ENCODE assay signal across 24 cellular contexts in the genomic region with DNA sequence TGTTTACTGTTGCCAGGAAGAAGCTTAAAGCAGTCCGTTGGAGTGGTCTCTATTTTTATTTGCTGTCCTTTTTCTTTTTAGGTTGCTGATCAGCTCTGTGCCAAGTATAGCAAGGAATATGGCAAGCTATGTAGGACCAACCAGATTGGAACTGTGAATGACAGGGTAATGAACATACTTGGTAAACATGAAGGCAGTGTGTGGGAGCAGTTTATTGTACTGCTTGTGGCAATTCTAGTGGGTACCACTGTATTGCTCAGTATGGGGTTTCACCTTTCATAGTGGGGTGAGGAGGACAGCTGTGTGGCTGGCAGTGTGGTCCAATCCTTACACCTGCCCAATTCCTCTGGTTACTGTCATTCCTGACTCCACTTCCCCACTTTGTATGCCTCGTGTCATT.
"Had no signal": no experiment of that assay in that cellular context is flagged by ENCODE, and none has a peak within 500 bp of the region (broad histone marks: within the 10 kb centered on the region; RNA-seq: fewer than 3 reads in every experiment).

No MANE protein-coding gene starts in this region.

- H3K27ac ChIP-seq: ovary, skin epidermis, suprapubic skin, tibial artery had no signal

- H3K9me3 ChIP-seq: ovary, suprapubic skin, tibial artery had no signal

- ATAC-seq: left ventricle myocardium superior, sciatic nerve, SK-N-SH treated with all-trans-retinoic acid at 6 μM for 48 hours had no signal

- H3K27me3 ChIP-seq: ovary, suprapubic skin, tibial artery had no signal

- H3K9me3 Mint-ChIP-seq: activated naive CD4-positive, alpha-beta T cell treated with anti-CD3 and anti-CD28 coated beads for 36 hours had no signal

- H3K27ac Mint-ChIP-seq: progenitor cell of endocrine pancreas had no signal

- H3K27me3 Mint-ChIP-seq: progenitor cell of endocrine pancreas had no signal

- DNase-seq: activated CD4-positive, alpha-beta T cell treated with anti-CD3 and anti-CD28 coated beads for 4 hours; activated CD4-positive, alpha-beta T cell treated with anti-CD3 and anti-CD28 coated beads, Interleukin-2, amount 50 U/mL, for 4 hours; activated CD8-positive, alpha-beta memory T cell treated with anti-CD3 and anti-CD28 coated beads, Interleukin-2, amount 50 U/mL, for 4 hours; activated effector memory CD4-positive, alpha-beta T cell treated with Interleukin-2 at 50 U/mL for 16 hours; activated naive CD4-positive, alpha-beta T cell treated with anti-CD3 and anti-CD28 coated beads for 36 hours; activated T-cell treated with anti-CD3 and anti-CD28 coated beads, Interleukin-2, amount 50 U/mL, for 48 hours; amygdala; dermis blood vessel endothelial cell; effector CD4-positive, alpha-beta T cell; islet precursor cell; left ventricle myocardium superior; ovary; stimulated activated CD4-positive, alpha-beta T cell treated with anti-CD3 and anti-CD28 coated beads, Interleukin-12 subunit alpha, Interleukin-12 subunit beta, amount 100 ng/mL, for 4 hours; stimulated activated CD4-positive, alpha-beta T cell treated with anti-CD3 and anti-CD28 coated beads, Interleukin-4, amount 100 ng/mL, for 1 hour; T-helper 2 cell; tibial artery had no signal

- H3K4me3 ChIP-seq: ovary, skin epidermis, suprapubic skin, tibial artery had no signal

- H3K4me3 Mint-ChIP-seq: activated naive CD4-positive, alpha-beta T cell treated with anti-CD3 and anti-CD28 coated beads for 36 hours had no signal

- H3K36me3 ChIP-seq: ovary had no signal

- FAIRE-seq: colon, endometrium, frontal cortex had no signal
